ENCODE assay signal across 8 cellular contexts in genomic region chr14:23035303-23036164, GRCh38. TPM values are rescaled to one million over a fixed set of nuclear protein-coding genes. Genes with fewer than 3 reads are reported as not detected.
A peak's percentile ranks its signal among the peaks of the same experiment; 100 is the strongest.
DNase-seq lines count a peak whose midpoint lies in the region; ATAC-seq, FAIRE-seq and TF ChIP-seq lines count a peak whose summit lies in the region.

No MANE protein-coding gene starts in this region.

- no peak overlapping the region for H3K9ac ChIP-seq in muscle layer of colon (ENCODE audit: low read length)

- no peak for TF ChIP-seq RAD21 in A549 (conservative IDR thresholded peaks at IDR 0.05 in 1 of 2, IDR thresholded peaks at IDR 0.05 in 1 of 2)

- peak overlapping the region; percentile 32 for H3K4me2 ChIP-seq in A549

- no peak overlapping the region for H3K4me3 ChIP-seq in A549
- peak overlapping the region; percentile 93 for H3K4me3 ChIP-seq in choroid plexus epithelial cell (ENCODE audit: low read depth, low read length)
- H3K4me3 ChIP-seq in muscle layer of colon (ENCODE audit: low read depth in 1 of 2, low read length in 2 of 2), result peak overlapping the region; percentile 48 to 83

- H3K27ac ChIP-seq in A549, result peak overlapping the region; percentile 89 to 97
- peak overlapping the region; percentile 87 for H3K27ac ChIP-seq in KOPT-K1 (ENCODE audit: low read depth, low read length, poor library complexity, severe bottlenecking)
- H3K27ac ChIP-seq in muscle layer of colon (ENCODE audit: low read depth, low read length), result peak overlapping the region; percentile 93

- H3K27me3 ChIP-seq in muscle layer of colon (ENCODE audit: control insufficient read depth in 1 of 2, insufficient read depth in 2 of 2, low read length in 2 of 2), result no peaks in the 10 kb centered on the region

- POLR2A ChIA-PET in A549 (lab: Yijun Ruan, JAX), result interaction anchor here (1.0 to 2.1 kb wide), 3 partner anchors 29 to 59 kb away, joined by 4 to 21 read pairs (median 4); partner anchors contain the start of gene ACIN1

- ATAC-seq in A549 (no peak), GM18870 (IDR thresholded peaks at IDR 0.05; ENCODE audit: unreplicated experiment) (no peak)

- WGBS in A549 (ENCODE audit: missing lambda C conversion rate), result 75% methylated on average over 15 of the region's 15 CpGs

- TF ChIP-seq CTCF in A549 (IDR thresholded peaks at IDR 0.05) (no peak), choroid plexus epithelial cell (conservative IDR thresholded peaks at IDR 0.05; ENCODE audit: low read depth, low read length) (no peak)

- H3K9me3 ChIP-seq in A549, result no peaks in the 10 kb centered on the region
- H3K9me3 ChIP-seq in KOPT-K1 (ENCODE audit: insufficient read depth, low read length, poor library complexity, severe bottlenecking), result no peaks in the 10 kb centered on the region
- no peaks in the 10 kb centered on the region for H3K9me3 ChIP-seq in muscle layer of colon (ENCODE audit: low read length)

- peaks cover 31% of the 10 kb centered on the region for H3K36me3 ChIP-seq in KOPT-K1 (ENCODE audit: insufficient read depth, low read length)
- H3K36me3 ChIP-seq in muscle layer of colon (ENCODE audit: insufficient read depth, low read length), result peaks cover 25% of the 10 kb centered on the region

- H3K4me1 ChIP-seq in A549, result peaks cover 13% of the 10 kb centered on the region
- peaks cover 12% of the 10 kb centered on the region for H3K4me1 ChIP-seq in muscle layer of colon (ENCODE audit: insufficient read depth, low read length)

- DNase-seq in A549 (ENCODE audit: low read depth in 1 of 2, low spot score in 1 of 2) (no peak), choroid plexus epithelial cell (ENCODE audit: low read depth) (no peak), activated gamma-delta T cell treated with Interleukin-2 at 50 U/mL for 16 hours (no peak), glomerular visceral epithelial cell (ENCODE audit: extremely low spot score) (no peak), SW 1271 (lab: John Stamatoyannopoulos, UW) (no peak)

- no peak for TF ChIP-seq EP300 in A549 (IDR thresholded peaks at IDR 0.05)

- no peak for TF ChIP-seq POLR2A in A549 (IDR thresholded peaks at IDR 0.05; ENCODE audit: low read length)

- CTCF ChIA-PET in A549 (lab: Yijun Ruan, JAX), result interaction anchor here (0.9 to 33.8 kb wide), 2 partner anchors 21 to 47 kb away, joined by 3 to 1206 read pairs; partner anchors contain the start of gene AJUBA

- FAIRE-seq in A549 (lab: Jason Lieb, UNC), result no peak

TF ChIP-seq in A549, 52 proteins besides CTCF, POLR2A, EP300 and RAD21:
- TF ChIP-seq FOSL2 (IDR thresholded peaks at IDR 0.05), result no peak
- TF ChIP-seq FOSL2 (CRISPR knock-in tag; IDR thresholded peaks at IDR 0.05), result no peak
- TF ChIP-seq RCOR1 (IDR thresholded peaks at IDR 0.05; ENCODE audit: low read depth, low read length), result no peak
- no peak for TF ChIP-seq CHD2 (IDR thresholded peaks at IDR 0.05; ENCODE audit: low read length, partially characterized antibody)
- no peak for TF ChIP-seq ATOH8 (CRISPR knock-in tag; IDR thresholded peaks at IDR 0.05; ENCODE audit: low read depth)
- no peak for TF ChIP-seq ZSCAN20 (CRISPR knock-in tag; IDR thresholded peaks at IDR 0.05)
- TF ChIP-seq PHF8 (IDR thresholded peaks at IDR 0.05; ENCODE audit: borderline replicate concordance, low read depth), result no peak
- TF ChIP-seq TP53 (CRISPR knock-in tag; IDR thresholded peaks at IDR 0.05), result no peak
- TF ChIP-seq HDAC2 (IDR thresholded peaks at IDR 0.05), result no peak
- no peak for TF ChIP-seq SREBF2 (IDR thresholded peaks at IDR 0.05)
- TF ChIP-seq GATA3 (IDR thresholded peaks at IDR 0.05; ENCODE audit: borderline replicate concordance), result no peak
- no peak for TF ChIP-seq HOXB5 (CRISPR knock-in tag; IDR thresholded peaks at IDR 0.05)
- TF ChIP-seq NFE2L2 (conservative IDR thresholded peaks at IDR 0.05; ENCODE audit: low read length), result no peak
- no peak for TF ChIP-seq SMC3 (IDR thresholded peaks at IDR 0.05)
- TF ChIP-seq ZC3H11A (IDR thresholded peaks at IDR 0.05), result no peak
- no peak for TF ChIP-seq FOXS1 (CRISPR knock-in tag; IDR thresholded peaks at IDR 0.05)
- no peak for TF ChIP-seq CEBPB (IDR thresholded peaks at IDR 0.05)
- TF ChIP-seq HMGXB4 (CRISPR knock-in tag; IDR thresholded peaks at IDR 0.05; ENCODE audit: borderline replicate concordance), result no peak
- TF ChIP-seq E2F6 (IDR thresholded peaks at IDR 0.05; ENCODE audit: borderline replicate concordance, low read depth), result no peak
- TF ChIP-seq JUNB (IDR thresholded peaks at IDR 0.05), result no peak

RNA-seq across cellular contexts. Expression of gene PSMB5, which starts 0.8 kb away (rescaled TPM):
- polyA plus RNA-seq in A549 (2011; rRNA removed) (283 and 337 TPM in 2 replicates), A549 (2017; fragmentation: RNase III; extraction: RNeasy Plus Mini Kit Qiagen cat#74134 plus additional on column Dnase treatment) (352 to 365 TPM (median 363 TPM) in 3 replicates)
- polyA plus RNA-seq in A549 (2012; cell fraction: cytosol; rRNA removed), result 501 and 506 TPM in 2 replicates
- polyA plus RNA-seq in A549 (2012; cell fraction: nucleus; rRNA removed), result 330 and 348 TPM in 2 replicates
- polyA minus RNA-seq in A549 (2011; rRNA and poly(A)+ RNA removed), result 282 and 294 TPM in 2 replicates

RNA-seq across cellular contexts. Expression of gene PSMB11, which starts 6.5 kb away (rescaled TPM):
- polyA plus RNA-seq in A549 (2011; rRNA removed) (not detected in 2 replicates), A549 (2017; fragmentation: RNase III; extraction: RNeasy Plus Mini Kit Qiagen cat#74134 plus additional on column Dnase treatment) (not detected in 3 replicates)
- not detected in 2 replicates for polyA plus RNA-seq in A549 (2012; cell fraction: cytosol; rRNA removed)
- polyA plus RNA-seq in A549 (2012; cell fraction: nucleus; rRNA removed), result not detected in 2 replicates
- polyA minus RNA-seq in A549 (2011; rRNA and poly(A)+ RNA removed), result not detected in 2 replicates

RNA-seq across cellular contexts. Expression of gene CDH24, which starts 21.8 kb away (rescaled TPM):
- polyA plus RNA-seq in A549 (2011; rRNA removed), result 4.8 and 4.9 TPM in 2 replicates
- 13.4 and 15.7 TPM in 2 replicates for polyA plus RNA-seq in A549 (2012; cell fraction: cytosol; rRNA removed)
- 158 and 162 TPM in 2 replicates for polyA plus RNA-seq in A549 (2012; cell fraction: nucleus; rRNA removed)
- polyA plus RNA-seq in A549 (2017; fragmentation: RNase III; extraction: RNeasy Plus Mini Kit Qiagen cat#74134 plus additional on column Dnase treatment), result 5.0 to 5.3 TPM (median 5.1 TPM) in 3 replicates
- 3.9 and 8.1 TPM in 2 replicates for polyA minus RNA-seq in A549 (2011; rRNA and poly(A)+ RNA removed)

RNA-seq across cellular contexts. Expression of gene C14orf93, which starts 25.6 kb away (rescaled TPM):
- polyA plus RNA-seq in A549 (2011; rRNA removed), result 9.7 and 10.1 TPM in 2 replicates
- polyA plus RNA-seq in A549 (2012; cell fraction: cytosol; rRNA removed), result 7.8 and 8.4 TPM in 2 replicates
- polyA plus RNA-seq in A549 (2012; cell fraction: nucleus; rRNA removed), result 18.6 and 22.8 TPM in 2 replicates
- 5.6 to 6.8 TPM (median 5.7 TPM) in 3 replicates for polyA plus RNA-seq in A549 (2017; fragmentation: RNase III; extraction: RNeasy Plus Mini Kit Qiagen cat#74134 plus additional on column Dnase treatment)
- polyA minus RNA-seq in A549 (2011; rRNA and poly(A)+ RNA removed), result 16.3 and 18.8 TPM in 2 replicates

RNA-seq across cellular contexts. Expression of gene AJUBA, which starts 53.2 kb away (rescaled TPM):
- polyA plus RNA-seq in A549 (2011; rRNA removed) (98.0 and 152 TPM in 2 replicates), A549 (2017; fragmentation: RNase III; extraction: RNeasy Plus Mini Kit Qiagen cat#74134 plus additional on column Dnase treatment) (53.4 to 68.0 TPM (median 59.0 TPM) in 3 replicates)
- 46.7 and 67.4 TPM in 2 replicates for polyA plus RNA-seq in A549 (2012; cell fraction: cytosol; rRNA removed)
- polyA plus RNA-seq in A549 (2012; cell fraction: nucleus; rRNA removed), result 71.5 and 76.7 TPM in 2 replicates
- polyA minus RNA-seq in A549 (2011; rRNA and poly(A)+ RNA removed), result 137 and 160 TPM in 2 replicates
